Comparison of ENCODE assay signal across 9 cellular contexts in the genomic region with DNA sequence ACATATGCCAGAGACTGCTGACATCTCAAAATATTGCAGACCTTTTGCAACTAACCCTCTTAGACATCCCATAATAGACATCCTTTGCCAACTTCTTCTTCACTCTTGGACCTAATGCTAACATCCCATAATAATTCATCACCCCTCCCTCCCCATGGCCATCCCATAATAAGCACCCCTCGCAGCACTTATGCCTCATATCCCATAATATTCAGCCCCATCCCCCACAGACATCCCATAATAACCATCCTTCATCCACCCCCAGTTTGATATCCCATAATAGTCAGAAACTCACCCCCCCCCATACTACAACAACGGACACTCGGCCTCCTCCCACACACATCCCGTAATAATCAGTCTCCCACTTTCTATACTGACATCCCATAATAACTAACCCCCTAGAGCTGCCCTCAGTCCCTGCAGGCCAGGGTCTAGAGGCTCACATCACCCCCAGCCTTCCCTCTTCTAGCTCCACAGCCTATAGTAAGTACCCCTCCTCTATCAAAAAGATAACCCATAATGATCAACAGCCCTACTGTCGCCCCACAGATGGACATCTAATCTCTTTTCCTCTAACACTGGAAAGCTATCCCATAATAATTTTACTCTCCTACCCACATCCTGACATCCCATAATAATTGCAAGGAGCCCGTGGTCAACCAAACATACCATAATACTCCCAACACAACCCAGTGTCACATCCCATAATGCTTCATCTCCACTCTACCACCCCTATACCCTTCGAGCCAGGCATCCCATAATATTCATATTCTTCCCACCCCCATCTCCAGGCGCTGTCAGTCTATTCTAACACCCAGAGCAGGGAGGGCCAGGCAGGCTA. TPM values are rescaled to one million over a fixed set of nuclear protein-coding genes. Genes with fewer than 3 reads are reported as not detected.
DNase-seq lines count a peak whose midpoint lies in the region; ATAC-seq and TF ChIP-seq lines count a peak whose summit lies in the region.
"Had no signal": no experiment of that assay in that cellular context is flagged by ENCODE, and none has a peak within 500 bp of the region (broad histone marks: within the 10 kb centered on the region; RNA-seq: fewer than 3 reads in every experiment).

No MANE protein-coding gene starts in this region.

- H3K27ac Mint-ChIP-seq in activated naive CD4-positive, alpha-beta T cell treated with anti-CD3 and anti-CD28 coated beads, Interleukin-2, amount 10 ng/mL, durations not matched to agents 7 days and 5 days, result no peak overlapping the region

- H3K4me1 ChIP-seq in gastrocnemius medialis, result peaks cover 44 to 52% of the 10 kb centered on the region in 2 donors

- peaks cover 30% of the 10 kb centered on the region for H3K36me3 Mint-ChIP-seq in activated naive CD4-positive, alpha-beta T cell treated with anti-CD3 and anti-CD28 coated beads, Interleukin-2, amount 10 ng/mL, durations not matched to agents 7 days and 5 days

- H3K36me3 ChIP-seq in gastrocnemius medialis, result no peaks in the 10 kb centered on the region

- CTCF ChIA-PET in activated naive CD4-positive, alpha-beta T cell treated with anti-CD3 and anti-CD28 coated beads, Interleukin-2, amount 10 ng/mL, durations not matched to agents 7 days and 5 days (lab: Charles Lee), result interaction anchor here (0.7 to 1.4 kb wide), 3 partner anchors 13 to 265 kb away, joined by 3 read pairs; a partner anchor contains a TSS

- no peaks in the 10 kb centered on the region for H3K9me3 ChIP-seq in gastrocnemius medialis

- in situ Hi-C loops in gastrocnemius medialis (cut with MboI; ENCODE audit: low sequenced_read_pairs in 4 of 4), result no loop called here

- TF ChIP-seq CTCF in gastrocnemius medialis (IDR thresholded peaks at IDR 0.05 in 4 of 5, conservative IDR thresholded peaks at IDR 0.05 in 1 of 5), result no peak

- peak overlapping the region; percentile 95 to 99 (median 97) for H3K27ac ChIP-seq in gastrocnemius medialis

- H3K27me3 Mint-ChIP-seq in activated naive CD4-positive, alpha-beta T cell treated with anti-CD3 and anti-CD28 coated beads, Interleukin-2, amount 10 ng/mL, durations not matched to agents 7 days and 5 days, result no peaks in the 10 kb centered on the region

- peak overlapping the region in 1 of 4 donors; percentile 98 for H3K4me3 ChIP-seq in gastrocnemius medialis

- intact Hi-C loops in left cardiac atrium (cut with DNase I), result loop anchor here in 1 of 2 donors (5.0 kb wide), 1 partner anchor 41 kb away; a partner anchor contains a TSS
- intact Hi-C loops in gastrocnemius medialis (cut with DNase I; ENCODE audit: low total_unique reads), result loop anchor here (1.0 to 5.0 kb wide), 5 partner anchors 39 to 271 kb away; a partner anchor contains a TSS

- H3K4me1 Mint-ChIP-seq in activated naive CD4-positive, alpha-beta T cell treated with anti-CD3 and anti-CD28 coated beads, Interleukin-2, amount 10 ng/mL, durations not matched to agents 7 days and 5 days, result peaks cover 55% of the 10 kb centered on the region

- H3K27me3 ChIP-seq in gastrocnemius medialis, result no peaks in the 10 kb centered on the region

- TF ChIP-seq POLR2A in gastrocnemius medialis (IDR thresholded peaks at IDR 0.05), result no peak

- no peak overlapping the region for H3K4me3 Mint-ChIP-seq in activated naive CD4-positive, alpha-beta T cell treated with anti-CD3 and anti-CD28 coated beads, Interleukin-2, amount 10 ng/mL, durations not matched to agents 7 days and 5 days

- ATAC-seq in GM19395 (IDR thresholded peaks at IDR 0.05; ENCODE audit: unreplicated experiment), result peak; percentile 40
- peak; percentile 2 to 4 for ATAC-seq in left cardiac atrium
- peak; percentile 18 to 34 for ATAC-seq in gastrocnemius medialis
- no peak for ATAC-seq in GM19397 (IDR thresholded peaks at IDR 0.05; ENCODE audit: unreplicated experiment)

- peak; percentile 43 for DNase-seq in AG20443 (ENCODE audit: low spot score)
- DNase-seq in NAMALWA (ENCODE audit: low spot score), result peak; percentile 75
- DNase-seq in RPMI8226, result peak; percentile 78
- peak; percentile 76 for DNase-seq in activated naive CD4-positive, alpha-beta T cell treated with anti-CD3 and anti-CD28 coated beads, Interleukin-2, amount 10 ng/mL, durations not matched to agents 7 days and 5 days
- DNase-seq in left cardiac atrium, result no peak
- DNase-seq in gastrocnemius medialis, result peak in 1 of 2 donors; percentile 52

- no peaks in the 10 kb centered on the region for H3K9me3 Mint-ChIP-seq in activated naive CD4-positive, alpha-beta T cell treated with anti-CD3 and anti-CD28 coated beads, Interleukin-2, amount 10 ng/mL, durations not matched to agents 7 days and 5 days

RNA-seq across cellular contexts. Expression of a gene that starts 0.8 kb away (rescaled TPM):
- total RNA-seq in left cardiac atrium (100 to 1,000 TPM; 117 to 151 TPM), gastrocnemius medialis (100 to 1,000 TPM; 128 to 173 (median 148) TPM)

RNA-seq across cellular contexts. Expression of a gene that starts 27.8 kb away (rescaled TPM):
- total RNA-seq in left cardiac atrium, result 1 to 10 TPM; 1.8 to 2.9 TPM
- total RNA-seq in gastrocnemius medialis, result under 1 TPM; 0.17 to 0.75 (median 0.47) TPM
- total RNA-seq: fibroblast of villous mesenchyme had no signal

RNA-seq across cellular contexts. Expression of a gene that starts 39.3 kb away (rescaled TPM):
- total RNA-seq in left cardiac atrium (under 1 TPM; 0.60 to 0.88 TPM), gastrocnemius medialis (under 1 TPM in 3 of 4 donors, not detected in 1; 0.27 to 0.71 (median 0.65) TPM)
- total RNA-seq: fibroblast of villous mesenchyme had no signal

RNA-seq across cellular contexts. Expression of a gene that starts 39.9 kb away (rescaled TPM):
- 10 to 100 TPM; 16.0 to 30.5 TPM for total RNA-seq in left cardiac atrium
- 10 to 100 TPM; 25.7 to 63.3 (median 45.3) TPM for total RNA-seq in gastrocnemius medialis

RNA-seq across cellular contexts. Expression of a gene that starts 52.1 kb away (rescaled TPM):
- 10 to 100 TPM; 18.1 to 19.5 TPM for total RNA-seq in left cardiac atrium
- 10 to 100 TPM in 1 of 4 donors, 1 to 10 TPM in 3; 6.8 to 10.5 (median 8.3) TPM for total RNA-seq in gastrocnemius medialis
